In genomic region chr15:73050561-73051297, GRCh38 we compare ENCODE assay signal across 1 cellular context.
TF ChIP-seq lines count a peak whose summit lies in the region.

No MANE protein-coding gene starts in this region.

TF ChIP-seq in H1, 55 proteins besides CTCF, POLR2A, EP300 and RAD21 (continued from another document):
- TF ChIP-seq MAFK (IDR thresholded peaks at IDR 0.05; ENCODE audit: low read depth, low read length), result no peak
- no peak for TF ChIP-seq NANOG (IDR thresholded peaks at IDR 0.05; ENCODE audit: insufficient read depth, low read depth, low read length, poor library complexity, severe bottlenecking)
- TF ChIP-seq KDM1A (IDR thresholded peaks at IDR 0.05; ENCODE audit: borderline replicate concordance, low read length), result no peak
- no peak for TF ChIP-seq ZNF274 (IDR thresholded peaks at IDR 0.05; ENCODE audit: borderline replicate concordance, extremely low read depth, low read length)
- no peak for TF ChIP-seq EZH2 (IDR thresholded peaks at IDR 0.05; ENCODE audit: low read depth, low read length, severe bottlenecking)
